In the genomic region with DNA sequence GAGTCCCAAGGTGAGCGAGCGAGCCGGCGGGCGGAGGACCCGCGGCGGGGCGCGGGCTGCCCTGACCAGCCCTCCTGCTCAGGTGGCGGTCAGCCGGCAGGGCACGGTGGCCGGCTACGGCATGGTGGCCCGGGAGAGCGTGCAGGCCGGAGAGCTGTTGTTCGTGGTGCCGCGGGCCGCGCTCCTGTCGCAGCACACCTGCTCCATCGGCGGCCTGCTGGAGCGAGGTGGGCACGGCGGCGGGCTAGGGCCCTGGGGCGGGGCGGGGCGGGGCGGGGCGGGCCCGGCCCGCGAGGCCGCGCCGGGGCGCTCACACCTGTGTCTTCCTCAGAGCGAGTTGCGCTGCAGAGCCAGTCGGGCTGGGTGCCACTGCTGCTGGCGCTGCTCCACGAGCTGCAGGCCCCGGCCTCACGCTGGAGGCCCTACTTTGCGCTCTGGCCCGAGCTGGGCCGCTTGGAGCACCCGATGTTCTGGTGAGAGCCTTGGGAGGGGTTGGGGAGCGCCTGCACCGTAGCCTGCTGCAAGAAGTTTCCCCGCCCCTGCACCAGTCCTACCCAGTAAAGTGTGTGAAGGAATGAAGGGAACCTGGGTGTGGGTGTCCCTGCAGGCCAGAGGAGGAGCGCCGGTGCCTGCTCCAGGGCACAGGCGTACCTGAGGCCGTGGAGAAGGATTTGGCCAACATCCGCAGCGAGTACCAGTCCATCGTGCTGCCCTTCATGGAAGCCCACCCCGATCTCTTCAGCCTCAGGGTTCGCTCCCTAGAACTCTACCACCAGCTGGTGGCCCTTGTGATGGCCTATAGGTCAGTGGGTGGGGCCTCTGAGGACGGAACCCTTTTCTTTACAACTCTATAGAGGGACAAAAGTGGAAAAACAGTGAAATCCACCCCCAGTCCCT, we compare ENCODE assay signal across 1 cellular context.
A peak's percentile ranks its signal among the peaks of the same experiment; 100 is the strongest.
TF ChIP-seq lines count a peak whose summit lies in the region.

No MANE protein-coding gene starts in this region.

TF ChIP-seq in GM12878, 131 proteins besides CTCF, POLR2A, EP300 and RAD21:
- TF ChIP-seq, protein P1, sequence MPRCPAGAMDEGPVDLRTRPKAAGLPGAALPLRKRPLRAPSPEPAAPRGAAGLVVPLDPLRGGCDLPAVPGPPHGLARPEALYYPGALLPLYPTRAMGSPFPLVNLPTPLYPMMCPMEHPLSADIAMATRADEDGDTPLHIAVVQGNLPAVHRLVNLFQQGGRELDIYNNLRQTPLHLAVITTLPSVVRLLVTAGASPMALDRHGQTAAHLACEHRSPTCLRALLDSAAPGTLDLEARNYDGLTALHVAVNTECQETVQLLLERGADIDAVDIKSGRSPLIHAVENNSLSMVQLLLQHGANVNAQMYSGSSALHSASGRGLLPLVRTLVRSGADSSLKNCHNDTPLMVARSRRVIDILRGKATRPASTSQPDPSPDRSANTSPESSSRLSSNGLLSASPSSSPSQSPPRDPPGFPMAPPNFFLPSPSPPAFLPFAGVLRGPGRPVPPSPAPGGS (IDR thresholded peaks at IDR 0.05; ENCODE audit: borderline replicate concordance, insufficient read depth, low read depth, low read length, poor library complexity, severe bottlenecking): peak; percentile 85
- TF ChIP-seq, protein P2, sequence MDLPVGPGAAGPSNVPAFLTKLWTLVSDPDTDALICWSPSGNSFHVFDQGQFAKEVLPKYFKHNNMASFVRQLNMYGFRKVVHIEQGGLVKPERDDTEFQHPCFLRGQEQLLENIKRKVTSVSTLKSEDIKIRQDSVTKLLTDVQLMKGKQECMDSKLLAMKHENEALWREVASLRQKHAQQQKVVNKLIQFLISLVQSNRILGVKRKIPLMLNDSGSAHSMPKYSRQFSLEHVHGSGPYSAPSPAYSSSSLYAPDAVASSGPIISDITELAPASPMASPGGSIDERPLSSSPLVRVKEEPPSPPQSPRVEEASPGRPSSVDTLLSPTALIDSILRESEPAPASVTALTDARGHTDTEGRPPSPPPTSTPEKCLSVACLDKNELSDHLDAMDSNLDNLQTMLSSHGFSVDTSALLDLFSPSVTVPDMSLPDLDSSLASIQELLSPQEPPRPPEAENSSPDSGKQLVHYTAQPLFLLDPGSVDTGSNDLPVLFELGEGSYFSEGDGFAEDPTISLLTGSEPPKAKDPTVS (IDR thresholded peaks at IDR 0.05; ENCODE audit: low read depth, low read length): no peak
